In genomic region chr1:114749835-114750234, GRCh38 we compare ENCODE assay signal across 17 cellular contexts. TPM values are rescaled to one million over a fixed set of nuclear protein-coding genes. Genes with fewer than 3 reads are reported as not detected.
A peak's percentile ranks its signal among the peaks of the same experiment; 100 is the strongest.
DNase-seq lines count a peak whose midpoint lies in the region; ATAC-seq, FAIRE-seq and TF ChIP-seq lines count a peak whose summit lies in the region.
"Had no signal": no experiment of that assay in that cellular context is flagged by ENCODE, and none has a peak within 500 bp of the region (broad histone marks: within the 10 kb centered on the region; RNA-seq: fewer than 3 reads in every experiment).

No MANE protein-coding gene starts in this region.

- H3K4me3 Mint-ChIP-seq in activated naive CD8-positive, alpha-beta T cell, result peak overlapping the region; percentile 15
- H3K4me3 Mint-ChIP-seq in activated naive CD8-positive, alpha-beta T cell treated with anti-CD3 and anti-CD28 coated beads, Interleukin-2, amount 50 U/mL, for 24 hours, result no peak overlapping the region
- H3K4me3 Mint-ChIP-seq in stimulated activated naive B cell treated with anti-CD40 and anti-IgM and Interleukin-4, amounts not matched to agents 10 μg/mL and 1 μg/mL and 100 μg/mL, for 72 hours, result no peak overlapping the region

- TF ChIP-seq RAD21 in K562 (CRISPR knock-in tag; conservative IDR thresholded peaks at IDR 0.05 in 1 of 2, IDR thresholded peaks at IDR 0.05 in 1 of 2), result no peak

- H3K9me3 ChIP-seq in DND-41 (ENCODE audit: insufficient read depth, low read length, severe bottlenecking), result no peaks in the 10 kb centered on the region
- no peaks in the 10 kb centered on the region for H3K9me3 ChIP-seq in K562 (replicated peaks; ENCODE audit: control insufficient read depth, insufficient read depth, low read depth, low read length)
- H3K9me3 ChIP-seq in psoas muscle, result no peaks in the 10 kb centered on the region

- H3K27ac ChIP-seq in DND-41 (ENCODE audit: low read length), result no peak overlapping the region
- H3K27ac ChIP-seq in K562 (ENCODE audit: extremely low read depth, low read depth, low read length), result no peak overlapping the region
- peak overlapping the region; percentile 100 for H3K27ac ChIP-seq in psoas muscle
- H3K27ac ChIP-seq: C4-2B, GM23248 had no signal

- no peaks in the 10 kb centered on the region for H3K9me1 ChIP-seq in K562 (ENCODE audit: control insufficient read depth, insufficient read depth, low read length)

- no peak for TF ChIP-seq POLR2A in K562 (conservative IDR thresholded peaks at IDR 0.05)

- no peaks in the 10 kb centered on the region for H3K27me3 ChIP-seq in DND-41 (ENCODE audit: insufficient read depth, low read length, poor library complexity)
- H3K27me3 ChIP-seq in K562 (ENCODE audit: control insufficient read depth in 2 of 2, insufficient read depth in 2 of 2, low read length in 2 of 2), result no peaks in the 10 kb centered on the region
- H3K27me3 ChIP-seq in psoas muscle (ENCODE audit: insufficient read depth in 3 of 3, low read length in 2 of 3), result no peaks in the 10 kb centered on the region

- H4K20me1 ChIP-seq in DND-41 (ENCODE audit: insufficient read depth, low read length) (peaks cover 96% of the 10 kb centered on the region), K562 (replicated peaks; ENCODE audit: control insufficient read depth, insufficient read depth, low read length) (peaks cover 39% of the 10 kb centered on the region)

- FAIRE-seq in K562 (lab: Jason Lieb, UNC), result no peak

- no peak for ATAC-seq in activated naive CD8-positive, alpha-beta T cell treated with anti-CD3 and anti-CD28 coated beads, Interleukin-2, amount 50 U/mL, for 24 hours
- ATAC-seq in DND-41 (ENCODE audit: insufficient read depth, low read depth) (no peak), K562 (no peak), psoas muscle (peak in 1 of 4 donors; percentile 26), HG02588 (IDR thresholded peaks at IDR 0.05; ENCODE audit: unreplicated experiment) (no peak)
- ATAC-seq in stimulated activated naive B cell treated with anti-CD40 and anti-IgM and Interleukin-4, amounts not matched to agents 10 μg/mL and 1 μg/mL and 100 μg/mL, for 72 hours (replicated peaks), result no peak
- ATAC-seq: Panc1 had no signal

- H3K9ac ChIP-seq in DND-41 (ENCODE audit: low read depth, low read length) (no peak overlapping the region), K562 (ENCODE audit: insufficient read depth in 1 of 2, low read depth in 2 of 2, low read length in 2 of 2) (no peak overlapping the region)
- H3K9ac ChIP-seq: GM23248 had no signal

- H3K4me1 ChIP-seq in DND-41 (ENCODE audit: insufficient read depth, low read length) (peaks cover 27% of the 10 kb centered on the region), K562 (replicated peaks in 1 of 2; ENCODE audit: control insufficient read depth in 2 of 2, insufficient read depth in 2 of 2, low read length in 2 of 2) (peaks cover 3 to 22% of the 10 kb centered on the region in 2 experiments; a peak in 4 of 5 replicates), psoas muscle (peaks cover 95% of the 10 kb centered on the region)

- no peak for DNase-seq in activated naive CD8-positive, alpha-beta T cell treated with anti-CD3 and anti-CD28 coated beads, Interleukin-2, amount 50 U/mL, for 24 hours
- DNase-seq in DND-41, result no peak
- no peak for DNase-seq in K562 (ENCODE audit: extremely low read depth in 1 of 4, low spot score in 3 of 4)
- no peak for DNase-seq in psoas muscle
- DNase-seq in NCI-H748 treated with DMSO at 0.1 percent for 48 hours (lab: John Stamatoyannopoulos, UW), result no peak
- no peak for DNase-seq in stimulated activated naive B cell treated with anti-CD40 and anti-IgM and Interleukin-4, amounts not matched to agents 10 μg/mL and 1 μg/mL and 100 μg/mL, for 72 hours
- DNase-seq: GM23248, KG1, NCI-H1048, NCI-H2081 treated with DMSO at 0.1 percent for 48 hours, NCI-H2227 treated with DMSO at 0.1 percent for 48 hours, NCI-H524 had no signal

- no peaks in the 10 kb centered on the region for H3K9me3 Mint-ChIP-seq in activated naive CD8-positive, alpha-beta T cell (ENCODE audit: low read depth)
- H3K9me3 Mint-ChIP-seq in activated naive CD8-positive, alpha-beta T cell treated with anti-CD3 and anti-CD28 coated beads, Interleukin-2, amount 50 U/mL, for 24 hours, result no peaks in the 10 kb centered on the region
- H3K9me3 Mint-ChIP-seq in stimulated activated naive B cell treated with anti-CD40 and anti-IgM and Interleukin-4, amounts not matched to agents 10 μg/mL and 1 μg/mL and 100 μg/mL, for 72 hours, result no peaks in the 10 kb centered on the region

- TF ChIP-seq CTCF in DND-41 (IDR thresholded peaks at IDR 0.05; ENCODE audit: borderline replicate concordance, extremely low read depth, low read length, poor library complexity, severe bottlenecking), result no peak
- no peak for TF ChIP-seq CTCF in K562 (IDR thresholded peaks at IDR 0.05 in 2 of 3, conservative IDR thresholded peaks at IDR 0.05 in 1 of 3; ENCODE audit: insufficient read depth in 2 of 3, low read depth in 1 of 3, low read length in 3 of 3)
- TF ChIP-seq CTCF in psoas muscle (IDR thresholded peaks at IDR 0.05), result no peak

- H3K4me1 Mint-ChIP-seq in activated naive CD8-positive, alpha-beta T cell (ENCODE audit: low read depth), result peaks cover 92% of the 10 kb centered on the region
- H3K4me1 Mint-ChIP-seq in activated naive CD8-positive, alpha-beta T cell treated with anti-CD3 and anti-CD28 coated beads, Interleukin-2, amount 50 U/mL, for 24 hours, result peaks cover 92% of the 10 kb centered on the region
- H3K4me1 Mint-ChIP-seq in stimulated activated naive B cell treated with anti-CD40 and anti-IgM and Interleukin-4, amounts not matched to agents 10 μg/mL and 1 μg/mL and 100 μg/mL, for 72 hours, result peaks cover 47 to 84% of the 10 kb centered on the region in 2 donors

- CTCF ChIA-PET in K562 (lab: Yijun Ruan, JAX; ENCODE audit: low intra/inter-chr PET ratio), result no interaction called here

- TF ChIP-seq EP300 in K562 (IDR thresholded peaks at IDR 0.05; ENCODE audit: low read length), result no peak

- no peak overlapping the region for H3K27ac Mint-ChIP-seq in activated naive CD8-positive, alpha-beta T cell
- H3K27ac Mint-ChIP-seq in activated naive CD8-positive, alpha-beta T cell treated with anti-CD3 and anti-CD28 coated beads, Interleukin-2, amount 50 U/mL, for 24 hours, result no peak overlapping the region
- H3K27ac Mint-ChIP-seq in stimulated activated naive B cell treated with anti-CD40 and anti-IgM and Interleukin-4, amounts not matched to agents 10 μg/mL and 1 μg/mL and 100 μg/mL, for 72 hours, result no peak overlapping the region

- H3K36me3 ChIP-seq in DND-41 (ENCODE audit: insufficient read depth, low read length), result peaks cover 74% of the 10 kb centered on the region
- peaks cover 83% of the 10 kb centered on the region for H3K36me3 ChIP-seq in K562 (ENCODE audit: control insufficient read depth, insufficient read depth, low read length)
- peaks cover 0 to 45% of the 10 kb centered on the region in 2 donors for H3K36me3 ChIP-seq in psoas muscle (ENCODE audit: insufficient read depth in 1 of 2, low read depth in 1 of 2)

- H3K79me2 ChIP-seq in DND-41 (ENCODE audit: insufficient read depth, low read length) (peaks cover 100% of the 10 kb centered on the region), K562 (ENCODE audit: control insufficient read depth, insufficient read depth, low read length) (peaks cover 100% of the 10 kb centered on the region)

- in situ Hi-C loops in K562 (cut with MboI), result no loop called here

- H3K4me3 ChIP-seq in DND-41 (ENCODE audit: low read depth in 1 of 2, low read length in 2 of 2) (no peak overlapping the region), K562 (no peak overlapping the region), psoas muscle (peak overlapping the region; percentile 84)
- H3K4me3 ChIP-seq: GM23248 had no signal

- 97% methylated on average over 5 of the region's 5 CpGs for WGBS in K562 (ENCODE audit: insufficient coverage, low coverage, missing lambda C conversion rate)
- 30 to 48% (median 30%) methylated on average over 5 of the region's 5 CpGs for WGBS in psoas muscle, 3 donors

- POLR2A ChIA-PET in K562 (lab: Yijun Ruan, JAX), result no interaction called here

- H3K4me2 ChIP-seq in DND-41 (ENCODE audit: insufficient read depth, low read length) (0 out of 2 replicates have a peak overlapping the region, but pooled peaks have one; percentile 1), K562 (ENCODE audit: insufficient read depth, low read length) (no peak overlapping the region)

- no peaks in the 10 kb centered on the region for H3K27me3 Mint-ChIP-seq in activated naive CD8-positive, alpha-beta T cell
- no peaks in the 10 kb centered on the region for H3K27me3 Mint-ChIP-seq in activated naive CD8-positive, alpha-beta T cell treated with anti-CD3 and anti-CD28 coated beads, Interleukin-2, amount 50 U/mL, for 24 hours
- H3K27me3 Mint-ChIP-seq in stimulated activated naive B cell treated with anti-CD40 and anti-IgM and Interleukin-4, amounts not matched to agents 10 μg/mL and 1 μg/mL and 100 μg/mL, for 72 hours, result no peaks in the 10 kb centered on the region

- no TSS peak for BruUV-seq in K562 (replicated peaks; lab: Mats Ljungman, UMichigan)

- H2AFZ ChIP-seq in DND-41 (ENCODE audit: low read depth, low read length), result no peak overlapping the region
- H2AFZ ChIP-seq in K562 (ENCODE audit: low read depth, low read length), result no peak overlapping the region
- H2AFZ ChIP-seq: GM23248 had no signal

- intact Hi-C loops in K562 (cut with micrococcal nuclease), result loop anchor here (10.0 kb wide), 1 partner anchor 405 kb away; no protein-coding TSS in a partner anchor
- intact Hi-C loops in psoas muscle (cut with DNase I), result loop anchor here (1.0 to 10.0 kb wide), 4 partner anchors 33 to 165 kb away; partner anchors contain the start of genes AMPD1 (in 1 of the 2), BCAS2 (in 1 of the 2) and NRAS (in 1 of the 2)

- H3K36me3 Mint-ChIP-seq in activated naive CD8-positive, alpha-beta T cell, result peaks cover 15% of the 10 kb centered on the region
- H3K36me3 Mint-ChIP-seq in activated naive CD8-positive, alpha-beta T cell treated with anti-CD3 and anti-CD28 coated beads, Interleukin-2, amount 50 U/mL, for 24 hours (ENCODE audit: low read depth), result peaks cover 40% of the 10 kb centered on the region
- peaks cover 13 to 37% of the 10 kb centered on the region in 2 donors for H3K36me3 Mint-ChIP-seq in stimulated activated naive B cell treated with anti-CD40 and anti-IgM and Interleukin-4, amounts not matched to agents 10 μg/mL and 1 μg/mL and 100 μg/mL, for 72 hours

RNA-seq across cellular contexts. Expression of gene CSDE1, which starts 7.9 kb away (rescaled TPM):
- total RNA-seq in K562 (2011; cell fraction: chromatin; rRNA removed; ENCODE audit: low replicate concordance), result 115 and 267 TPM in 2 replicates
- total RNA-seq in K562 (2011; cell fraction: nucleolus; rRNA removed), result 68.3 and 72.0 TPM in 2 replicates
- total RNA-seq in K562 (2011; cell fraction: nucleoplasm; rRNA removed), result 119 and 159 TPM in 2 replicates
- total RNA-seq in K562 (2014; rRNA removed), result 403 and 417 TPM in 2 replicates
- total RNA-seq in K562 (2014; rRNA removed; fragmentation: Illumina TruSeq; extraction: Trizol), result 491 and 540 TPM in 2 replicates
- total RNA-seq in K562 (2015; rRNA removed; fragmentation: Illumina TruSeq; extraction: Trizol), result 489 and 519 TPM in 2 replicates
- total RNA-seq in K562 (2021), result 490 and 538 TPM in 2 replicates
- 293 and 344 TPM in 2 replicates for polyA plus RNA-seq in K562 (2011; rRNA removed)
- 77.3 and 177 TPM in 2 replicates for polyA plus RNA-seq in K562 (2011; cell fraction: cytosol; rRNA removed)
- polyA plus RNA-seq in K562 (2011; cell fraction: nucleus; rRNA removed), result 163 and 234 TPM in 2 replicates
- polyA plus RNA-seq in K562 (2012), result 294 and 854 TPM in 2 replicates
- 404 and 453 TPM in 2 replicates for polyA plus RNA-seq in K562 (2014; fragmentation: Illumina TruSeq; extraction: Trizol)
- polyA plus RNA-seq in K562 (2014; fragmentation: Nextera tagmentation; extraction: Ambion mirVana), result 100 to 1,000 TPM; 174 to 365 TPM
- 250 and 262 TPM in 2 replicates for polyA plus RNA-seq in K562 (2014; rRNA removed)
- 1,116 and 1,163 TPM in 2 replicates for polyA minus RNA-seq in K562 (2011; rRNA and poly(A)+ RNA removed)
- 213 and 256 TPM in 2 replicates for polyA minus RNA-seq in K562 (2011; cell fraction: cytosol; rRNA and poly(A)+ RNA removed)
- 82.3 and 182 TPM in 2 replicates for polyA minus RNA-seq in K562 (2011; cell fraction: nucleus; rRNA and poly(A)+ RNA removed)
- 1,000 to 10,000 TPM; 1,331 to 1,888 (median 1,427) TPM for total RNA-seq in psoas muscle
- polyA plus RNA-seq in psoas muscle, result 1,000 to 10,000 TPM in 1 of 3 donors, 100 to 1,000 TPM in 2; 305 to 1,390 (median 578) TPM

RNA-seq across cellular contexts. Expression of gene SIKE1, which starts 30.6 kb away (rescaled TPM):
- total RNA-seq in K562 (2011; cell fraction: chromatin; rRNA removed; ENCODE audit: low replicate concordance), result 33.9 and 50.7 TPM in 2 replicates
- 36.4 and 47.5 TPM in 2 replicates for total RNA-seq in K562 (2011; cell fraction: nucleolus; rRNA removed)
- total RNA-seq in K562 (2011; cell fraction: nucleoplasm; rRNA removed), result 41.2 and 48.9 TPM in 2 replicates
- total RNA-seq in K562 (2014; rRNA removed) (144 and 145 TPM in 2 replicates), K562 (2014; rRNA removed; fragmentation: Illumina TruSeq; extraction: Trizol) (80.2 and 84.5 TPM in 2 replicates), K562 (2015; rRNA removed; fragmentation: Illumina TruSeq; extraction: Trizol) (63.6 and 67.4 TPM in 2 replicates), K562 (2021) (76.3 and 80.8 TPM in 2 replicates), psoas muscle (10 to 100 TPM; 29.8 to 40.0 (median 34.7) TPM)
- polyA plus RNA-seq in K562 (2011; rRNA removed) (91.1 and 98.0 TPM in 2 replicates), K562 (2014; fragmentation: Illumina TruSeq; extraction: Trizol) (45.9 and 56.3 TPM in 2 replicates), K562 (2014; fragmentation: Nextera tagmentation; extraction: Ambion mirVana) (10 to 100 TPM; 21.8 to 31.4 TPM), K562 (2014; rRNA removed) (103 TPM in 2 replicates), psoas muscle (10 to 100 TPM; 30.4 to 53.2 (median 35.2) TPM)
- 44.0 and 50.8 TPM in 2 replicates for polyA plus RNA-seq in K562 (2011; cell fraction: cytosol; rRNA removed)
- 47.8 and 51.2 TPM in 2 replicates for polyA plus RNA-seq in K562 (2011; cell fraction: nucleus; rRNA removed)
- polyA plus RNA-seq in K562 (2012), result 34.4 and 70.7 TPM in 2 replicates
- polyA minus RNA-seq in K562 (2011; rRNA and poly(A)+ RNA removed), result 112 and 117 TPM in 2 replicates
- 33.7 and 49.5 TPM in 2 replicates for polyA minus RNA-seq in K562 (2011; cell fraction: cytosol; rRNA and poly(A)+ RNA removed)
- polyA minus RNA-seq in K562 (2011; cell fraction: nucleus; rRNA and poly(A)+ RNA removed), result 52.5 and 60.4 TPM in 2 replicates

RNA-seq across cellular contexts. Expression of gene NRAS, which starts 33.3 kb away (rescaled TPM):
- 6.6 and 16.1 TPM in 2 replicates for total RNA-seq in K562 (2011; cell fraction: chromatin; rRNA removed; ENCODE audit: low replicate concordance)
- 6.3 and 6.6 TPM in 2 replicates for total RNA-seq in K562 (2011; cell fraction: nucleolus; rRNA removed)
- total RNA-seq in K562 (2011; cell fraction: nucleoplasm; rRNA removed), result 13.1 and 23.9 TPM in 2 replicates
- total RNA-seq in K562 (2014; rRNA removed) (48.8 and 54.0 TPM in 2 replicates), K562 (2014; rRNA removed; fragmentation: Illumina TruSeq; extraction: Trizol) (94.5 and 107 TPM in 2 replicates), K562 (2015; rRNA removed; fragmentation: Illumina TruSeq; extraction: Trizol) (75.7 and 84.1 TPM in 2 replicates), K562 (2021) (60.3 and 60.6 TPM in 2 replicates), psoas muscle (1 to 10 TPM; 3.6 to 6.6 (median 5.9) TPM)
- polyA plus RNA-seq in K562 (2011; rRNA removed) (56.1 and 76.7 TPM in 2 replicates), K562 (2014; fragmentation: Illumina TruSeq; extraction: Trizol) (64.2 and 75.4 TPM in 2 replicates), K562 (2014; fragmentation: Nextera tagmentation; extraction: Ambion mirVana) (10 to 100 TPM; 58.2 to 79.7 TPM), K562 (2014; rRNA removed) (40.7 and 49.0 TPM in 2 replicates), psoas muscle (10 to 100 TPM in 1 of 3 donors, 1 to 10 TPM in 2; 4.3 to 15.8 (median 5.0) TPM)
- 18.1 and 33.5 TPM in 2 replicates for polyA plus RNA-seq in K562 (2011; cell fraction: cytosol; rRNA removed)
- 7.7 and 9.0 TPM in 2 replicates for polyA plus RNA-seq in K562 (2011; cell fraction: nucleus; rRNA removed)
- 43.0 and 46.9 TPM in 2 replicates for polyA plus RNA-seq in K562 (2012)
- 132 and 140 TPM in 2 replicates for polyA minus RNA-seq in K562 (2011; rRNA and poly(A)+ RNA removed)
- 35.5 and 51.2 TPM in 2 replicates for polyA minus RNA-seq in K562 (2011; cell fraction: cytosol; rRNA and poly(A)+ RNA removed)
- polyA minus RNA-seq in K562 (2011; cell fraction: nucleus; rRNA and poly(A)+ RNA removed), result 7.1 and 13.3 TPM in 2 replicates

RNA-seq across cellular contexts. Expression of gene AMPD1, which starts 54.5 kb away (rescaled TPM):
- total RNA-seq in K562 (2011; cell fraction: chromatin; rRNA removed; ENCODE audit: low replicate concordance), result 0.63 TPM in 1 of 2 replicates, not detected in the other
- not detected in 2 replicates for total RNA-seq in K562 (2011; cell fraction: nucleolus; rRNA removed)
- total RNA-seq in K562 (2011; cell fraction: nucleoplasm; rRNA removed), result not detected in 2 replicates
- not detected in 2 replicates for total RNA-seq in K562 (2014; rRNA removed)
- total RNA-seq in K562 (2014; rRNA removed; fragmentation: Illumina TruSeq; extraction: Trizol), result not detected in 2 replicates
- not detected in 2 replicates for total RNA-seq in K562 (2015; rRNA removed; fragmentation: Illumina TruSeq; extraction: Trizol)
- total RNA-seq in K562 (2021), result not detected in 2 replicates
- polyA plus RNA-seq in K562 (2011; rRNA removed), result 0.04 and 0.08 TPM in 2 replicates
- polyA plus RNA-seq in K562 (2011; cell fraction: cytosol; rRNA removed), result 0.04 TPM in 1 of 2 replicates, not detected in the other
- 0.04 TPM in 1 of 2 replicates, not detected in the other for polyA plus RNA-seq in K562 (2011; cell fraction: nucleus; rRNA removed)
- not detected in 2 replicates for polyA plus RNA-seq in K562 (2012)
- not detected in 2 replicates for polyA plus RNA-seq in K562 (2014; fragmentation: Illumina TruSeq; extraction: Trizol)
- not detected for polyA plus RNA-seq in K562 (2014; fragmentation: Nextera tagmentation; extraction: Ambion mirVana)
- 0.17 TPM in 1 of 2 replicates, not detected in the other for polyA plus RNA-seq in K562 (2014; rRNA removed)
- not detected in 2 replicates for polyA minus RNA-seq in K562 (2011; rRNA and poly(A)+ RNA removed)
- polyA minus RNA-seq in K562 (2011; cell fraction: cytosol; rRNA and poly(A)+ RNA removed), result not detected in 2 replicates
- not detected in 2 replicates for polyA minus RNA-seq in K562 (2011; cell fraction: nucleus; rRNA and poly(A)+ RNA removed)
- total RNA-seq in psoas muscle, result 100 to 1,000 TPM in 2 of 4 donors, 10 to 100 TPM in 2; 73.4 to 289 (median 155) TPM
- 100 to 1,000 TPM in 2 of 3 donors, 1 to 10 TPM in 1; 4.8 to 174 (median 129) TPM for polyA plus RNA-seq in psoas muscle
- total RNA-seq: GM23248, MCF 10A had no signal
- polyA plus RNA-seq: GM23248 had no signal
